ENCODE assay signal across 18 cellular contexts in the genomic region with DNA sequence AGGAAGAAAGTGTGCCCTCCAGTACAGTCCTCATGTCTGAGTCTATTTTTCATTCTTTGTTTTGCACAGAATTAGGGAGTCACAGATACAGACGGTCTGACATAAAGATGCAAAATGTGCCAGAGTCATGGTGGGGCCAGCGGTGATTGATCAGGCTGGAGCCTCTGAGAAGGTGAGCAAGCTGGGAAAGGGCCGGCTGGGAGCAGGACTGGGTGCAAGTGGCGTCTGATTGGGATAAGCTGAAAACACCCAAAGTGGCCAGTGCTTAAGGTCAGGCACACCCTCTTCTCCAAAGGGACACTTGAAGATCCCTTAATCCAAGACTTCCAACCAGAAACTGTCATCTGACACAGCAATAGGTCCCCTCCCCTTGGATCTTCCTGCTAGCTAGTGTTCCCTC. TPM values are rescaled to one million over a fixed set of nuclear protein-coding genes. Genes with fewer than 3 reads are reported as not detected.
DNase-seq lines count a peak whose midpoint lies in the region; ATAC-seq and TF ChIP-seq lines count a peak whose summit lies in the region.
"Had no signal": no experiment of that assay in that cellular context is flagged by ENCODE, and none has a peak within 500 bp of the region (broad histone marks: within the 10 kb centered on the region; RNA-seq: fewer than 3 reads in every experiment).

No MANE protein-coding gene starts in this region.

- H4K20me1 ChIP-seq in IMR-90 (ENCODE audit: insufficient read depth, low read length) = no peaks in the 10 kb centered on the region
- H4K20me1 ChIP-seq: BLaER1 treated with 17β-estradiol and CSF1 and Interleukin-3, amounts not matched to agents 10 nM and 100 nM had no signal

- H3K9me3 Mint-ChIP-seq in immature natural killer cell = no peaks in the 10 kb centered on the region
- H3K9me3 Mint-ChIP-seq: CD4-positive, alpha-beta T cell; CD8-positive, alpha-beta T cell had no signal

- no peak overlapping the region for H3K23ac ChIP-seq in IMR-90 (ENCODE audit: low read depth, low read length)

- no peak overlapping the region for H3K4me3 ChIP-seq in IMR-90 (ENCODE audit: insufficient read depth, low read depth, low read length)
- H3K4me3 ChIP-seq: A549; BLaER1 treated with 17β-estradiol and CSF1 and Interleukin-3, amounts not matched to agents 10 nM and 100 nM had no signal

- H3K9me3 ChIP-seq in IMR-90 (ENCODE audit: control insufficient read depth, insufficient read depth, low read length) = no peaks in the 10 kb centered on the region
- H3K9me3 ChIP-seq: A549; BLaER1 treated with 17β-estradiol and CSF1 and Interleukin-3, amounts not matched to agents 10 nM and 100 nM; Caco-2 had no signal

- H4K91ac ChIP-seq in IMR-90 (ENCODE audit: insufficient read depth, low read depth, low read length) = no peak overlapping the region

- H3K4me3 Mint-ChIP-seq in immature natural killer cell = no peak overlapping the region
- H3K4me3 Mint-ChIP-seq: B cell; CD4-positive, alpha-beta T cell; CD8-positive, alpha-beta T cell had no signal

- TF ChIP-seq RAD21 in IMR-90 (IDR thresholded peaks at IDR 0.05; ENCODE audit: low read length) = no peak

- no peak overlapping the region for H3K4me2 ChIP-seq in IMR-90 (ENCODE audit: low read depth, low read length)
- H3K4me2 ChIP-seq: A549; BLaER1 treated with 17β-estradiol and CSF1 and Interleukin-3, amounts not matched to agents 10 nM and 100 nM had no signal

- H3K4me1 ChIP-seq in IMR-90 (ENCODE audit: control insufficient read depth, insufficient read depth, low read length) = no peaks in the 10 kb centered on the region
- H3K4me1 ChIP-seq: A549; BLaER1 treated with 17β-estradiol and CSF1 and Interleukin-3, amounts not matched to agents 10 nM and 100 nM; Caco-2 had no signal

- ATAC-seq in IMR-90 (ENCODE audit: low read depth) (no peak), left lobe of liver (no peak)
- ATAC-seq: CD8-positive, alpha-beta T cell had no signal

- no peak overlapping the region for H2BK5ac ChIP-seq in IMR-90 (ENCODE audit: low read depth, low read length, poor library complexity, severe bottlenecking)

- TF ChIP-seq POLR2A in IMR-90 (IDR thresholded peaks at IDR 0.05; ENCODE audit: low read depth, low read length) = no peak

- no peaks in the 10 kb centered on the region for H3K79me1 ChIP-seq in IMR-90 (ENCODE audit: low read depth in 1 of 2, low read length in 2 of 2)

- H3K9ac ChIP-seq in IMR-90 (ENCODE audit: low read depth, low read length) = no peak overlapping the region
- H3K9ac ChIP-seq: BLaER1 treated with 17β-estradiol and CSF1 and Interleukin-3, amounts not matched to agents 10 nM and 100 nM had no signal

- 38% methylated on average over 2 of the region's 4 CpGs; no CpG with 5 or more reads in 1 of the 2 experiments for WGBS in IMR-90 (ENCODE audit: extremely low coverage in 2 of 2, insufficient read length in 1 of 2), 2 experiments

- H3K4ac ChIP-seq in IMR-90 (ENCODE audit: low read depth, low read length) = no peak overlapping the region

- H3K4me1 Mint-ChIP-seq in immature natural killer cell = no peaks in the 10 kb centered on the region
- H3K4me1 Mint-ChIP-seq: B cell had no signal

- no peak overlapping the region for H2BK20ac ChIP-seq in IMR-90 (ENCODE audit: low read depth, low read length)

- H3K27ac ChIP-seq in IMR-90 (ENCODE audit: insufficient read depth, low read length) (no peak overlapping the region), temporal lobe (ENCODE audit: low read depth, low read length) (peak overlapping the region; percentile 30)
- H3K27ac ChIP-seq: 22Rv1; A549; BLaER1 treated with 17β-estradiol and CSF1 and Interleukin-3, amounts not matched to agents 10 nM and 100 nM; C4-2B had no signal

- DNase-seq in IMR-90 (no peak), left lobe of liver (ENCODE audit: low spot score) (peak; percentile 28), cerebellar cortex (ENCODE audit: low spot score) (no peak), immature natural killer cell (no peak)
- DNase-seq: AML-193; Caco-2; Calu3; CD4-positive, alpha-beta T cell; CD8-positive, alpha-beta T cell; DMS79 treated with DMSO at 0.1 percent for 48 hours; GF-D8 had no signal

- H3K27me3 ChIP-seq in IMR-90 (ENCODE audit: control insufficient read depth, insufficient read depth, low read length) = no peaks in the 10 kb centered on the region; the same call in none of the 2 replicates
- H3K27me3 ChIP-seq: BLaER1 treated with 17β-estradiol and CSF1 and Interleukin-3, amounts not matched to agents 10 nM and 100 nM had no signal

- H3K56ac ChIP-seq in IMR-90 (ENCODE audit: extremely low read depth, insufficient read depth, low read length) = no peak overlapping the region

- dilution Hi-C loops in IMR-90 (cut with HindIII; ENCODE audit: low sequenced_read_pairs, unreplicated experiment) = no loop called here

- H3K27me3 Mint-ChIP-seq in immature natural killer cell (ENCODE audit: low read depth in 3 of 3) = peaks cover 1 to 10% (median 4%) of the 10 kb centered on the region in 3 donors

- no peaks in the 10 kb centered on the region for H3K36me3 ChIP-seq in IMR-90 (ENCODE audit: control insufficient read depth, insufficient read depth, low read length)
- H3K36me3 ChIP-seq: BLaER1 treated with 17β-estradiol and CSF1 and Interleukin-3, amounts not matched to agents 10 nM and 100 nM had no signal

- peak overlapping the region; percentile 37 for H2AK9ac ChIP-seq in IMR-90 (replicated peaks; ENCODE audit: low read depth, low read length, poor library complexity)

- H3K18ac ChIP-seq in IMR-90 (ENCODE audit: low read depth, low read length) = no peak overlapping the region

- H3K27ac Mint-ChIP-seq in immature natural killer cell = no peak overlapping the region
- H3K27ac Mint-ChIP-seq: B cell; CD4-positive, alpha-beta T cell; CD8-positive, alpha-beta T cell had no signal

- no TSS peak for BruUV-seq in IMR-90 (replicated peaks; lab: Mats Ljungman, UMichigan)

- no peak overlapping the region for H3K14ac ChIP-seq in IMR-90 (replicated peaks; ENCODE audit: low read depth, low read length)

- POLR2A ChIA-PET in IMR-90 (lab: Charles Lee; ENCODE audit: unreplicated experiment) = no interaction called here

- in situ Hi-C loops in IMR-90 (cut with MboI; ENCODE audit: low sequenced_read_pairs) = no loop called here

- H2AFZ ChIP-seq in IMR-90 (replicated peaks; ENCODE audit: low read length, poor library complexity) = no peak overlapping the region

- H3K36me3 Mint-ChIP-seq in immature natural killer cell = no peaks in the 10 kb centered on the region
- H3K36me3 Mint-ChIP-seq: CD8-positive, alpha-beta T cell had no signal

- H3K9me1 ChIP-seq in IMR-90 (ENCODE audit: insufficient read depth, low read length) = no peaks in the 10 kb centered on the region

- intact Hi-C loops in IMR-90 (cut with micrococcal nuclease) = no loop called here

- TF ChIP-seq CTCF in IMR-90 (conservative IDR thresholded peaks at IDR 0.05; ENCODE audit: low read depth, low read length) = no peak

- CTCF ChIA-PET in IMR-90 (lab: Yijun Ruan, JAX) = no interaction called here

- no peak overlapping the region for H4K8ac ChIP-seq in IMR-90 (ENCODE audit: low read depth in 2 of 2, low read length in 2 of 2)

- H2BK120ac ChIP-seq in IMR-90 (ENCODE audit: low read depth, low read length) = no peak overlapping the region

- H4K5ac ChIP-seq in IMR-90 (ENCODE audit: low read depth, low read length) = no peak overlapping the region

- H2BK15ac ChIP-seq in IMR-90 (ENCODE audit: low read depth, low read length) = no peak overlapping the region

- H2AK5ac ChIP-seq in IMR-90 (ENCODE audit: low read depth, low read length) = no peak overlapping the region

TF ChIP-seq in IMR-90, 13 proteins besides CTCF, POLR2A, EP300 and RAD21:
- TF ChIP-seq MXI1 (IDR thresholded peaks at IDR 0.05; ENCODE audit: borderline replicate concordance, low read depth, low read length) (no peak), SMC3 (IDR thresholded peaks at IDR 0.05; ENCODE audit: low read depth, low read length) (no peak), RCOR1 (IDR thresholded peaks at IDR 0.05; ENCODE audit: insufficient replicate concordance, low read length) (no peak), CHD1 (IDR thresholded peaks at IDR 0.05; ENCODE audit: low read depth, low read length) (no peak), MAFK (IDR thresholded peaks at IDR 0.05; ENCODE audit: low read depth, low read length) (no peak), FOS (IDR thresholded peaks at IDR 0.05; ENCODE audit: low read depth, low read length) (no peak), BHLHE40 (IDR thresholded peaks at IDR 0.05; ENCODE audit: low read depth, low read length) (no peak)

RNA-seq across cellular contexts. Expression of gene FSTL4, which starts 32.6 kb away (rescaled TPM):
- total RNA-seq in IMR-90 (2012; rRNA removed) = 0.18 TPM in 1 of 2 replicates, not detected in the other
- polyA plus RNA-seq in IMR-90 (2012; rRNA removed) = not detected in 2 replicates
- polyA plus RNA-seq in IMR-90 (2012; cell fraction: cytosol; rRNA removed) = 0.01 and 0.04 TPM in 2 replicates
- 0.03 TPM in 2 replicates for polyA plus RNA-seq in IMR-90 (2012; cell fraction: nucleus; rRNA removed; ENCODE audit: low replicate concordance)
- not detected for total RNA-seq in left lobe of liver
- 0.98 TPM for total RNA-seq in temporal lobe
- polyA plus RNA-seq in immature natural killer cell = not detected
- total RNA-seq: Calu3; CD4-positive, alpha-beta T cell had no signal
- polyA plus RNA-seq: BJ had no signal
